ENCODE assay signal across 9 cellular contexts in genomic region chr14:59511916-59512530, GRCh38. TPM values are rescaled to one million over a fixed set of nuclear protein-coding genes. Genes with fewer than 3 reads are reported as not detected.
A peak's percentile ranks its signal among the peaks of the same experiment; 100 is the strongest.
DNase-seq lines count a peak whose midpoint lies in the region; ATAC-seq and TF ChIP-seq lines count a peak whose summit lies in the region.
"Had no signal": no experiment of that assay in that cellular context is flagged by ENCODE, and none has a peak within 500 bp of the region (broad histone marks: within the 10 kb centered on the region; RNA-seq: fewer than 3 reads in every experiment).

No MANE protein-coding gene starts in this region.

- ATAC-seq in GM19395 (IDR thresholded peaks at IDR 0.05; ENCODE audit: unreplicated experiment) (no peak), HG02610 (IDR thresholded peaks at IDR 0.05; ENCODE audit: unreplicated experiment) (no peak)

- TF ChIP-seq CTCF in A673 (conservative IDR thresholded peaks at IDR 0.05; ENCODE audit: low read depth, low read length) (peak; percentile 86), GM12873 (IDR thresholded peaks at IDR 0.05; ENCODE audit: insufficient read depth, low read depth, low read length, missing control alignments) (peak; percentile 66), fibroblast of lung (conservative IDR thresholded peaks at IDR 0.05 in 1 of 2, IDR thresholded peaks at IDR 0.05 in 1 of 2; ENCODE audit: low read depth in 1 of 2, low read length in 2 of 2) (peak; percentile 54 to 70), vagina (IDR thresholded peaks at IDR 0.05) (no peak)

- peak; percentile 72 for DNase-seq in A673 (ENCODE audit: low spot score)
- DNase-seq in NCI-H82 (lab: John Stamatoyannopoulos, UW) = peak; percentile 59
- DNase-seq in fibroblast of lung (ENCODE audit: low read depth in 2 of 2) = no peak
- DNase-seq in AG20443 (ENCODE audit: low spot score) = no peak
- no peak for DNase-seq in vagina (ENCODE audit: extremely low spot score in 2 of 2)
- DNase-seq: activated naive CD8-positive, alpha-beta T cell treated with anti-CD3 and anti-CD28 coated beads, Interleukin-2, amount 10 ng/mL, durations not matched to agents 7 days and 5 days had no signal

- H3K9ac ChIP-seq in fibroblast of lung (ENCODE audit: insufficient read depth, low read length) = no peak overlapping the region

- H3K36me3 ChIP-seq in A673 (ENCODE audit: insufficient read depth, low read length, poor library complexity, severe bottlenecking) = no peaks in the 10 kb centered on the region
- no peaks in the 10 kb centered on the region for H3K36me3 ChIP-seq in fibroblast of lung (ENCODE audit: control insufficient read depth, insufficient read depth, low read length)
- H3K36me3 ChIP-seq in vagina = no peaks in the 10 kb centered on the region

- CTCF ChIA-PET in A673 (lab: Charles Lee) = interaction anchor here (0.6 to 1.2 kb wide), 7 partner anchors 28 to 386 kb away, joined by 3 to 13 read pairs (median 4); partner anchors contain the start of gene L3HYPDH

- H3K27me3 ChIP-seq in A673 (replicated peaks; ENCODE audit: insufficient read depth, low read depth, low read length, poor library complexity) (no peaks in the 10 kb centered on the region), fibroblast of lung (ENCODE audit: control insufficient read depth, insufficient read depth, low read length) (no peaks in the 10 kb centered on the region), vagina (no peaks in the 10 kb centered on the region)

- H3K27ac ChIP-seq in A673 (ENCODE audit: low read depth, low read length, poor library complexity, severe bottlenecking) = no peak overlapping the region
- H3K27ac ChIP-seq in fibroblast of lung (ENCODE audit: insufficient read depth, low read length) = no peak overlapping the region
- no peak overlapping the region for H3K27ac ChIP-seq in vagina

- TF ChIP-seq POLR2A in vagina (IDR thresholded peaks at IDR 0.05) = no peak

- H2AFZ ChIP-seq in fibroblast of lung (ENCODE audit: low read length) = no peak overlapping the region

- H3K4me1 ChIP-seq in A673 (ENCODE audit: insufficient read depth, low read length, poor library complexity, severe bottlenecking) (no peaks in the 10 kb centered on the region), fibroblast of lung (ENCODE audit: control insufficient read depth, extremely low read depth, insufficient read depth, low read length) (no peaks in the 10 kb centered on the region), vagina (no peaks in the 10 kb centered on the region)

- H3K79me2 ChIP-seq in fibroblast of lung (ENCODE audit: control insufficient read depth, insufficient read depth, low read length) = no peaks in the 10 kb centered on the region

- H3K9me3 ChIP-seq in A673 (ENCODE audit: low read depth, low read length, poor library complexity, severe bottlenecking) (no peaks in the 10 kb centered on the region), fibroblast of lung (ENCODE audit: control insufficient read depth, insufficient read depth, low read depth, low read length) (no peaks in the 10 kb centered on the region), vagina (no peaks in the 10 kb centered on the region)

- H3K4me2 ChIP-seq in fibroblast of lung (ENCODE audit: extremely low read depth, insufficient read depth, low read length) = no peak overlapping the region

- POLR2A ChIA-PET in A673 (lab: Charles Lee; ENCODE audit: low non-redundant PET) = no interaction called here

- H3K4me3 ChIP-seq in A673 (ENCODE audit: low read depth, low read length, poor library complexity, severe bottlenecking) (no peak overlapping the region), fibroblast of lung (replicated peaks in 1 of 4; ENCODE audit: control extremely low read depth in 1 of 4, insufficient read depth in 1 of 4, low read depth in 3 of 4, low read length in 4 of 4) (no peak overlapping the region), vagina (no peak overlapping the region)

- no TSS peak for BruUV-seq in A673 (replicated peaks; lab: Mats Ljungman, UMichigan)

- H4K20me1 ChIP-seq in fibroblast of lung (ENCODE audit: control insufficient read depth, extremely low read depth, insufficient read depth, low read length) = no peaks in the 10 kb centered on the region

- intact Hi-C loops in A673 (cut with micrococcal nuclease; ENCODE audit: unreplicated experiment) (loop anchor here (2.0 to 5.0 kb wide), 3 partner anchors 59 to 670 kb away; no protein-coding TSS in a partner anchor), vagina (cut with DNase I) (no loop called here)

RNA-seq across cellular contexts. Expression of gene JKAMP, which starts 27.7 kb away (rescaled TPM):
- total RNA-seq in A673 (2021) (43.9 and 51.6 TPM in 2 replicates), fibroblast of lung (51.6 and 80.1 TPM in 2 replicates), vagina (45.9 TPM)
- 175 and 207 TPM in 2 replicates for polyA plus RNA-seq in fibroblast of lung
- 52.5 and 60.7 TPM in 2 replicates for polyA plus RNA-seq in fibroblast of lung (2012)
- 53.5 and 101 TPM in 2 replicates for polyA minus RNA-seq in fibroblast of lung (ENCODE audit: low replicate concordance)

RNA-seq across cellular contexts. Expression of gene L3HYPDH, which starts 27.8 kb away (rescaled TPM):
- total RNA-seq in A673 (2021) (31.9 and 32.0 TPM in 2 replicates), fibroblast of lung (39.8 and 50.4 TPM in 2 replicates), vagina (103 TPM)
- 28.7 and 31.7 TPM in 2 replicates for polyA plus RNA-seq in fibroblast of lung
- 18.5 and 21.9 TPM in 2 replicates for polyA plus RNA-seq in fibroblast of lung (2012)
- polyA minus RNA-seq in fibroblast of lung (ENCODE audit: low replicate concordance) = 1.9 and 2.1 TPM in 2 replicates

RNA-seq across cellular contexts. Expression of gene GPR135, which starts 46.8 kb away (rescaled TPM):
- total RNA-seq in A673 (2021) (2.3 and 3.4 TPM in 2 replicates), fibroblast of lung (1.8 and 3.0 TPM in 2 replicates), vagina (6.4 TPM)
- polyA plus RNA-seq in fibroblast of lung = 0.78 and 2.1 TPM in 2 replicates
- polyA plus RNA-seq in fibroblast of lung (2012) = 0.78 and 2.1 TPM in 2 replicates
- 0.30 and 0.31 TPM in 2 replicates for polyA minus RNA-seq in fibroblast of lung (ENCODE audit: low replicate concordance)

Comparison
In these comparisons a context has a peak if more than half of its experiments do, and no peak if none do; other contexts are left out.
1. DNase-seq: peak in A673 (single experiment) and NCI-H82 (single experiment); none in fibroblast of lung (0 of 2), AG20443 (single experiment) and vagina (0 of 2).
2. CTCF ChIP-seq: peak in A673 (single experiment), GM12873 (single experiment) and fibroblast of lung (2 of 2); none in vagina (0 of 3).